Comparison of ENCODE assay signal across 12 cellular contexts in the genomic region with DNA sequence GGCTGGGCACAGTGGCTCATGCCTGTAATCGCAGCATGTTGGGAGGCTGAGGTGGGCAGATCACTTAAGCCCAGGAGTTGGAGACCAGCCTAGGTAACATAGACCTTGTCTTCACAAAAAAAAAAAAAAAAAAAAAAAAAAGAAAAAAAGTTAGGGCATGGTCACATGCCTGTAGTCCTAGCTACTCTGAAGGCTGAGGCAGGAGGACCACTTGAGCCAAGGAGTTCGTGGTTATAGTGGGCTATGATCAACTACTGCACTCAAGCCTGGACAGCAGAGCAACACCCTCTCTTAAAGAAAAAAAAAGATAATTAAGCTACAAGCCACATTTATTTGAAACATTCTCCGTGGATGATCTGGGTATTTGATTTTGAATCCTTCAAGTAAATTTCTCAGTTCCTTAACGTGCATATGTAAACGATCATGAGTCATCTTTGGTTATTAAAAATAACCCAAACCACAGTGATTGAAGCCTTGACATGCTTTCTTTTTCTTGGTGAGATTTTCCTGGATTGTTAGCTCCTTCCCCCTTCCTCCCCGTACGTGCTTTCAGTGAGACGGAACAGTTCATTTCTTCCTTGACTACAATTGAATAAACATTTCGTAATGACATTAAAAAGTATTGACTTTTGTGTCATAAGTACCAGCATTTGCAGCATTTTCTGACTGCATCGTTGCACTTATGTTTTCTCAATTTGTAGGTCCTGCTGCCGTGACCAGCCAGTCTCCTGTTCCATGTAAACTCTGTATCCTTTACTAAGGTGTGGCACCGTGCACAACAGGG. TPM values are rescaled to one million over a fixed set of nuclear protein-coding genes. Genes with fewer than 3 reads are reported as not detected.
A peak's percentile ranks its signal among the peaks of the same experiment; 100 is the strongest.
DNase-seq lines count a peak whose midpoint lies in the region; ATAC-seq and TF ChIP-seq lines count a peak whose summit lies in the region.
"Had no signal": no experiment of that assay in that cellular context is flagged by ENCODE, and none has a peak within 500 bp of the region (broad histone marks: within the 10 kb centered on the region; RNA-seq: fewer than 3 reads in every experiment).

No MANE protein-coding gene starts in this region.

- no peaks in the 10 kb centered on the region for H3K27me3 Mint-ChIP-seq in activated CD8-positive, alpha-beta T cell treated with anti-CD3 and anti-CD28 coated beads for 36 hours
- H3K27me3 Mint-ChIP-seq in activated CD8-positive, alpha-beta T cell treated with anti-CD3 and anti-CD28 coated beads, Interleukin-2, amount 10 ng/mL, durations not matched to agents 7 days and 5 days (ENCODE audit: low read depth), result no peaks in the 10 kb centered on the region
- H3K27me3 Mint-ChIP-seq in CD4-positive, alpha-beta T cell, result no peaks in the 10 kb centered on the region

- intact Hi-C loops in activated CD8-positive, alpha-beta T cell treated with anti-CD3 and anti-CD28 coated beads for 36 hours (cut with micrococcal nuclease), result no loop called here
- intact Hi-C loops in CD4-positive, alpha-beta T cell (cut with DNase I, micrococcal nuclease), result no loop called here

- peak overlapping the region; percentile 38 for H3K27ac Mint-ChIP-seq in activated CD8-positive, alpha-beta T cell treated with anti-CD3 and anti-CD28 coated beads for 36 hours
- H3K27ac Mint-ChIP-seq in activated CD8-positive, alpha-beta T cell treated with anti-CD3 and anti-CD28 coated beads, Interleukin-2, amount 10 ng/mL, durations not matched to agents 7 days and 5 days, result no peak overlapping the region
- no peak overlapping the region for H3K27ac Mint-ChIP-seq in CD4-positive, alpha-beta T cell
- H3K27ac Mint-ChIP-seq: GM23338; T-helper 2 cell treated with Interferon-gamma antibody and Interleukin-4, amounts not matched to agents 5 μg/mL and 100 μg/mL, for 36 hours had no signal

- H3K9me3 ChIP-seq in CD4-positive, alpha-beta T cell (ENCODE audit: control insufficient read depth, low read length), result no peaks in the 10 kb centered on the region

- no peak for TF ChIP-seq CTCF in activated CD8-positive, alpha-beta T cell treated with anti-CD3 and anti-CD28 coated beads for 36 hours (IDR thresholded peaks at IDR 0.05)
- no peak for TF ChIP-seq CTCF in epithelial cell of esophagus (IDR thresholded peaks at IDR 0.05; ENCODE audit: insufficient read depth, low read depth, low read length, missing control alignments)
- TF ChIP-seq CTCF in CD4-positive, alpha-beta T cell (IDR thresholded peaks at IDR 0.05), result no peak

- POLR2A ChIA-PET in activated CD8-positive, alpha-beta T cell treated with anti-CD3 and anti-CD28 coated beads for 36 hours (lab: Charles Lee), result interaction anchor here (0.6 to 2.1 kb wide), 3 partner anchors 15 to 32 kb away, joined by 3 to 6 read pairs (median 3); a partner anchor contains a TSS
- POLR2A ChIA-PET in activated CD8-positive, alpha-beta T cell treated with anti-CD3 and anti-CD28 coated beads, Interleukin-2, amount 10 ng/mL, durations not matched to agents 7 days and 5 days (lab: Charles Lee), result interaction anchor here (0.6 to 1.5 kb wide), 3 partner anchors 18 to 37 kb away, joined by 3 to 4 read pairs (median 3); a partner anchor contains a TSS
- POLR2A ChIA-PET in CD4-positive, alpha-beta T cell (lab: Charles Lee), result interaction anchor here (0.8 kb wide), 1 partner anchor 17 kb away, joined by 4 read pairs; no protein-coding TSS in a partner anchor

- no peak overlapping the region for H3K27ac ChIP-seq in CD4-positive, alpha-beta T cell (ENCODE audit: low read depth, low read length)
- H3K27ac ChIP-seq: epithelial cell of prostate had no signal

- no peak overlapping the region for H3K4me3 Mint-ChIP-seq in activated CD8-positive, alpha-beta T cell treated with anti-CD3 and anti-CD28 coated beads for 36 hours
- H3K4me3 Mint-ChIP-seq in activated CD8-positive, alpha-beta T cell treated with anti-CD3 and anti-CD28 coated beads, Interleukin-2, amount 10 ng/mL, durations not matched to agents 7 days and 5 days, result no peak overlapping the region
- H3K4me3 Mint-ChIP-seq in CD4-positive, alpha-beta T cell, result no peak overlapping the region
- H3K4me3 Mint-ChIP-seq: GM23338; T-helper 2 cell treated with Interferon-gamma antibody and Interleukin-4, amounts not matched to agents 5 μg/mL and 100 μg/mL, for 36 hours had no signal

- peaks cover 49% of the 10 kb centered on the region for H3K36me3 Mint-ChIP-seq in activated CD8-positive, alpha-beta T cell treated with anti-CD3 and anti-CD28 coated beads for 36 hours (ENCODE audit: low read depth)
- H3K36me3 Mint-ChIP-seq in activated CD8-positive, alpha-beta T cell treated with anti-CD3 and anti-CD28 coated beads, Interleukin-2, amount 10 ng/mL, durations not matched to agents 7 days and 5 days (ENCODE audit: low read depth), result peaks cover 72% of the 10 kb centered on the region
- H3K36me3 Mint-ChIP-seq in CD4-positive, alpha-beta T cell (ENCODE audit: low read depth), result peaks cover 93% of the 10 kb centered on the region

- H3K27me3 ChIP-seq in CD4-positive, alpha-beta T cell (ENCODE audit: control insufficient read depth, insufficient read depth, low read length), result no peaks in the 10 kb centered on the region

- H3K4me3 ChIP-seq in epithelial cell of esophagus (ENCODE audit: low read length), result no peak overlapping the region
- H3K4me3 ChIP-seq: GM23338 had no signal

- no peak for DNase-seq in activated CD8-positive, alpha-beta T cell treated with anti-CD3 and anti-CD28 coated beads for 36 hours
- no peak for DNase-seq in activated CD8-positive, alpha-beta T cell treated with anti-CD3 and anti-CD28 coated beads, Interleukin-2, amount 10 ng/mL, durations not matched to agents 7 days and 5 days
- DNase-seq in NOMO-1 treated with dmso at 0.1 percent for 144 hours (lab: John Stamatoyannopoulos, UW; ENCODE audit: unreplicated experiment) (peak; percentile 41), epithelial cell of esophagus (ENCODE audit: low read depth) (peak; percentile 51), stromal cell of bone marrow (ENCODE audit: low read depth) (peak; percentile 72), cerebellum (ENCODE audit: low spot score) (no peak)
- no peak for DNase-seq in CD4-positive, alpha-beta T cell
- DNase-seq: ACHN had no signal

- no peaks in the 10 kb centered on the region for H3K9me3 Mint-ChIP-seq in activated CD8-positive, alpha-beta T cell treated with anti-CD3 and anti-CD28 coated beads for 36 hours
- H3K9me3 Mint-ChIP-seq in activated CD8-positive, alpha-beta T cell treated with anti-CD3 and anti-CD28 coated beads, Interleukin-2, amount 10 ng/mL, durations not matched to agents 7 days and 5 days (ENCODE audit: insufficient read depth), result no peaks in the 10 kb centered on the region
- H3K9me3 Mint-ChIP-seq in CD4-positive, alpha-beta T cell, result no peaks in the 10 kb centered on the region
- H3K9me3 Mint-ChIP-seq: GM23338; T-helper 2 cell treated with Interferon-gamma antibody and Interleukin-4, amounts not matched to agents 5 μg/mL and 100 μg/mL, for 36 hours had no signal

- H3K4me1 Mint-ChIP-seq in activated CD8-positive, alpha-beta T cell treated with anti-CD3 and anti-CD28 coated beads for 36 hours (ENCODE audit: low read depth), result peaks cover 3% of the 10 kb centered on the region
- peaks cover 11% of the 10 kb centered on the region for H3K4me1 Mint-ChIP-seq in activated CD8-positive, alpha-beta T cell treated with anti-CD3 and anti-CD28 coated beads, Interleukin-2, amount 10 ng/mL, durations not matched to agents 7 days and 5 days (ENCODE audit: low read depth)
- no peaks in the 10 kb centered on the region for H3K4me1 Mint-ChIP-seq in CD4-positive, alpha-beta T cell (ENCODE audit: low read depth)

- CTCF ChIA-PET in activated CD8-positive, alpha-beta T cell treated with anti-CD3 and anti-CD28 coated beads for 36 hours (lab: Charles Lee), result interaction anchor here (0.8 to 2.0 kb wide), 4 partner anchors 8 to 19 kb away, joined by 3 to 4 read pairs (median 3); no protein-coding TSS in a partner anchor
- CTCF ChIA-PET in activated CD8-positive, alpha-beta T cell treated with anti-CD3 and anti-CD28 coated beads, Interleukin-2, amount 10 ng/mL, durations not matched to agents 7 days and 5 days (lab: Charles Lee), result interaction anchor here (0.8 to 1.9 kb wide), 2 partner anchors 19 to 64 kb away, joined by 3 to 6 read pairs; no protein-coding TSS in a partner anchor
- CTCF ChIA-PET in CD4-positive, alpha-beta T cell (lab: Charles Lee), result no interaction called here

- ATAC-seq in activated CD8-positive, alpha-beta T cell treated with anti-CD3 and anti-CD28 coated beads for 36 hours, result no peak
- no peak for ATAC-seq in activated CD8-positive, alpha-beta T cell treated with anti-CD3 and anti-CD28 coated beads, Interleukin-2, amount 10 ng/mL, durations not matched to agents 7 days and 5 days
- no peak for ATAC-seq in CD4-positive, alpha-beta T cell (ENCODE audit: poor library complexity)
- no peak for ATAC-seq in GM21737 (IDR thresholded peaks at IDR 0.05; ENCODE audit: unreplicated experiment)
- ATAC-seq: GM23338 had no signal

RNA-seq across cellular contexts. Expression of a gene that starts 20.3 kb away (rescaled TPM):
- 10 to 100 TPM; 26.1 to 28.5 TPM for total RNA-seq in activated CD8-positive, alpha-beta T cell treated with anti-CD3 and anti-CD28 coated beads for 36 hours
- total RNA-seq in activated CD8-positive, alpha-beta T cell treated with anti-CD3 and anti-CD28 coated beads, Interleukin-2, amount 10 ng/mL, durations not matched to agents 7 days and 5 days, result 10 to 100 TPM; 47.6 to 48.3 TPM
- 10 to 100 TPM; 46.9 to 48.3 TPM for total RNA-seq in CD4-positive, alpha-beta T cell
- total RNA-seq in cerebellum, result 29.4 TPM

Comparison
In these comparisons a context has a peak if more than half of its experiments do, and no peak if none do; other contexts are left out.
1. DNase-seq: peak in NOMO-1 treated with dmso at 0.1 percent for 144 hours (single experiment), epithelial cell of esophagus (single experiment) and stromal cell of bone marrow (single experiment); none in activated CD8-positive, alpha-beta T cell treated with anti-CD3 and anti-CD28 coated beads for 36 hours (single experiment), activated CD8-positive, alpha-beta T cell treated with anti-CD3 and anti-CD28 coated beads, Interleukin-2, amount 10 ng/mL, durations not matched to agents 7 days and 5 days (single experiment), CD4-positive, alpha-beta T cell (0 of 10) and cerebellum (single experiment).